Comparison of ENCODE assay signal across 9 cellular contexts in the genomic region with DNA sequence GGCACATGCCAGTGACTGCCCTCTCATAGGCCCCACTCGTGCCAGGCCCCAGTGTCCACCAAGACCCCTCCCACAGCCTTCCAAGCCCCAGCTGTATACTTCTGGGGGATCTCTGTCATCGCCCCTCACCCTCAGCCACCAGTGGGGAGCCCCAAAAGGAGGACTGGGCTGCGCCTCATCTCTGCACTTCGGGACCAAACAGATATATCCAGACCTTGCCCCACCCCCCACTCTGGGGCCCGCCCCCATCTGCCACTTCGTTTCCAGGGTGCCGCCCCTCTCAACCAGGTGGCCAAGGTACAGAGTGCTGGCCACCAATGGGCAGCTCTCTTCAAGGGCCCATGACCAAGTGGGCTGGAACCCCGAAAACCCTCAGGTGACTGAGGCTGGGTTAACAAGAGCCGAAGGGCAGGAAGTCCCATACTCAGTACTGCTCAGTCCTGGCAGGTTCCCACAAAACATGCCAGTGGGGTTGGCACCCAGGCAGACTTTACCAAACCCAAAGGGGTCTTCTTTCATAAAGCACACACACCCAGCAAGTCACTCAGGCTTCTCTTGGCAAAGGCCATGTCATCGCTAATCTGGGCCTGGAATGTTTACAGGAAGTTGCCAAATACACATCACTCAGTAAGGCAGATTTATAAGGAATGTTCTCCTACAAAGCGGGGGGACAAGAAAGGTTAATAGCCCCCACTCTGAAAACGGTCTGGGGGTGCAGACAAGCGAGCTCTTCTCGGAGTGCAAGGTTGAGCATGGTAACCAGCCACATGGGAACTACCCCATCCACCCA. TPM values are rescaled to one million over a fixed set of nuclear protein-coding genes. Genes with fewer than 3 reads are reported as not detected.
DNase-seq lines count a peak whose midpoint lies in the region; ATAC-seq, FAIRE-seq and TF ChIP-seq lines count a peak whose summit lies in the region.
"Had no signal": no experiment of that assay in that cellular context is flagged by ENCODE, and none has a peak within 500 bp of the region (broad histone marks: within the 10 kb centered on the region; RNA-seq: fewer than 3 reads in every experiment).

No MANE protein-coding gene starts in this region.

- no peak for TF ChIP-seq EP300 in sigmoid colon (IDR thresholded peaks at IDR 0.05)

- intact Hi-C loops in sigmoid colon (cut with DNase I) = no loop called here

- peak overlapping the region; percentile 63 to 70 for H3K9ac ChIP-seq in duodenal mucosa (ENCODE audit: low read depth in 1 of 2, low read length in 2 of 2)

- H3K27ac ChIP-seq in duodenal mucosa (ENCODE audit: low read depth, low read length) = peak overlapping the region; percentile 91
- peak overlapping the region; percentile 25 to 56 (median 43) for H3K27ac ChIP-seq in sigmoid colon

- POLR2A ChIA-PET in T-cell (lab: Charles Lee) = interaction anchor here (1.4 to 1.5 kb wide), 2 partner anchors 123 to 132 kb away, joined by 4 to 5 read pairs; no protein-coding TSS in a partner anchor

- ATAC-seq in T-cell (replicated peaks in 1 of 4) (no peak), GM21423 (IDR thresholded peaks at IDR 0.05; ENCODE audit: unreplicated experiment) (no peak)

- H3K27me3 ChIP-seq in duodenal mucosa (ENCODE audit: control insufficient read depth in 1 of 2, insufficient read depth in 2 of 2, low read length in 2 of 2) (peaks cover 5 to 20% of the 10 kb centered on the region in 2 donors), sigmoid colon (peaks cover 8 to 42% (median 37%) of the 10 kb centered on the region in 3 donors)

- 46 to 56% methylated on average over 14 of the region's 14 CpGs for WGBS in sigmoid colon, 2 donors

- no peak for DNase-seq in GM12864 (ENCODE audit: low read depth)
- DNase-seq in T-cell = peak in 12 of 34 experiments; percentile 9 to 29 (median 18)
- no peak for DNase-seq in sigmoid colon
- no peak for DNase-seq in GM12892 (ENCODE audit: insufficient read length)
- no peak for DNase-seq in H54 (ENCODE audit: insufficient read length, low spot score)
- DNase-seq in AG20443 (ENCODE audit: low spot score) = no peak

- H3K36me3 Mint-ChIP-seq in T-cell = no peaks in the 10 kb centered on the region

- H3K27me3 Mint-ChIP-seq in T-cell = peaks cover 3 to 7% of the 10 kb centered on the region in 2 donors

- FAIRE-seq in GM12892 (lab: Jason Lieb, UNC) = no peak
- no peak for FAIRE-seq in H54 (lab: Jason Lieb, UNC)

- H3K4me1 Mint-ChIP-seq in T-cell = peaks cover 62 to 73% (median 70%) of the 10 kb centered on the region in 3 donors

- TF ChIP-seq CTCF in GM12864 (IDR thresholded peaks at IDR 0.05; ENCODE audit: low read depth, low read length, missing control alignments) (no peak), sigmoid colon (IDR thresholded peaks at IDR 0.05) (no peak)

- H3K4me1 ChIP-seq in duodenal mucosa (ENCODE audit: control insufficient read depth in 1 of 2, insufficient read depth in 2 of 2, low read length in 2 of 2) (peaks cover 44 to 47% of the 10 kb centered on the region in 2 donors), sigmoid colon (peaks cover 0 to 42% (median 37%) of the 10 kb centered on the region in 4 donors)

- H3K36me3 ChIP-seq in duodenal mucosa (ENCODE audit: control insufficient read depth in 1 of 2, insufficient read depth in 2 of 2, low read length in 2 of 2) (no peaks in the 10 kb centered on the region), sigmoid colon (no peaks in the 10 kb centered on the region)

- CTCF ChIA-PET in T-cell (lab: Charles Lee) = interaction anchor here (0.7 to 2.5 kb wide), 6 partner anchors 12 to 194 kb away, joined by 3 to 17 read pairs (median 8); a partner anchor contains a TSS

- TF ChIP-seq POLR2A in sigmoid colon (IDR thresholded peaks at IDR 0.05) = peak in 1 of 2 donors; percentile 18
- TF ChIP-seq POLR2A in GM12892 (IDR thresholded peaks at IDR 0.05; ENCODE audit: low read depth, low read length) = no peak
- TF ChIP-seq POLR2A in H54 (IDR thresholded peaks at IDR 0.05; ENCODE audit: low read depth, low read length) = no peak

- peak overlapping the region; percentile 69 to 85 (median 78) for H3K4me3 Mint-ChIP-seq in T-cell

- H3K4me3 ChIP-seq in GM12864 (ENCODE audit: low read depth, low read length) (peak overlapping the region; percentile 50), duodenal mucosa (ENCODE audit: low read depth in 1 of 2, low read length in 2 of 2) (peak overlapping the region; percentile 63 to 67), sigmoid colon (no peak overlapping the region)

- no peaks in the 10 kb centered on the region for H3K9me3 ChIP-seq in duodenal mucosa (ENCODE audit: control insufficient read depth in 1 of 2, low read length in 2 of 2)
- H3K9me3 ChIP-seq in sigmoid colon = no peaks in the 10 kb centered on the region

- H3K9me3 Mint-ChIP-seq in T-cell = no peaks in the 10 kb centered on the region

- H3K27ac Mint-ChIP-seq in T-cell = peak overlapping the region; percentile 91 to 95

RNA-seq across cellular contexts. Expression of a gene that starts 4.4 kb away (rescaled TPM):
- total RNA-seq in T-cell (10 to 100 TPM; 33.4 to 56.2 (median 45.4) TPM), sigmoid colon (10 to 100 TPM in 1 of 4 donors, 1 to 10 TPM in 3; 3.1 to 13.0 (median 3.9) TPM)
- 10 to 100 TPM; 15.0 to 24.1 (median 20.4) TPM for polyA plus RNA-seq in sigmoid colon
- polyA plus RNA-seq in GM12892 (2012; ENCODE audit: missing spikeins) = 1.7 TPM

RNA-seq across cellular contexts. Expression of a gene that starts 4.7 kb away (rescaled TPM):
- total RNA-seq in T-cell = under 1 TPM in 3 of 5 donors, not detected in 2; 0.09 to 0.20 (median 0.13) TPM
- total RNA-seq in sigmoid colon = not detected
- polyA plus RNA-seq in sigmoid colon = under 1 TPM in 1 of 3 donors, not detected in 2; 0.58 TPM
- not detected for polyA plus RNA-seq in GM12892 (2012; ENCODE audit: missing spikeins)
- total RNA-seq: glomerular endothelial cell had no signal

RNA-seq across cellular contexts. Expression of a gene that starts 54.9 kb away (rescaled TPM):
- total RNA-seq in T-cell (100 to 1,000 TPM in 4 of 5 donors, 10 to 100 TPM in 1; 89.2 to 107 (median 104) TPM), sigmoid colon (10 to 100 TPM; 28.5 to 51.0 (median 40.4) TPM)
- polyA plus RNA-seq in sigmoid colon = 10 to 100 TPM; 19.8 to 39.4 (median 31.2) TPM
- polyA plus RNA-seq in GM12892 (2012; ENCODE audit: missing spikeins) = 64.4 TPM

Comparison
In these comparisons a context has a peak if more than half of its experiments do, and no peak if none do; other contexts are left out.
1. H3K4me3 ChIP-seq: peak in GM12864 (single experiment) and duodenal mucosa (2 of 2); none in sigmoid colon (0 of 4).